8 cellular contexts compared by ENCODE assay signal in the genomic region with DNA sequence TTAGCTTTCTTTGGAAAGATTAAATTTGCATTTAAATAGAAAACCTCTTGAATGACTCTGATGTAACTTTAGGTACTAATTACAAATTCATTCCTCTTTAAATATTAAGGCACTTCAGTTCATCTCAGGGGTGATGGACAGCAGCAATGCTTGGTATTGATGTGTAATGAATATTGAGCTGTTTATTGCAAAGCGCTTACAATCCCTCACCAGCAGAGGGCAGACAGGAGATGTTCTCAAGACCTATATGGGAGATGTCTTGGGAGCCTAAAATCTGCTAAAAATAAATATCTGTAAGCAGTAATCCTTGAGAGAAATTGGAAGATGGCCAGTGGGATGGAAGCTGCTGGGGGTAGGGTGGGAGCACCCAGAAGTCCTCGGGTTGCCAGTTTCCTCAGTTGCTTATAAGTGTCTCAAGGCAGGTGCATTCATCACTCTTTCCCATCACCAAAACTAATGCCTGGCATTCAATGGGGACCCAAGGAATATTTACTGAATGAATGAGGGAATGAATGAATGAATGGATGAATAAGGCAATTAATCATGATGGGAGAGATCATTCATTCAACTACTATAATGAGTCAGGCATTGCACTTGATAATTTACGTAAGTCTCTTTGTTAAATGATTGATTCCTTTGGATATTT. TPM values are rescaled to one million over a fixed set of nuclear protein-coding genes. Genes with fewer than 3 reads are reported as not detected.
DNase-seq lines count a peak whose midpoint lies in the region; ATAC-seq, FAIRE-seq and TF ChIP-seq lines count a peak whose summit lies in the region.

No MANE protein-coding gene starts in this region.

- no peak for ATAC-seq in GM21825 (IDR thresholded peaks at IDR 0.05; ENCODE audit: unreplicated experiment)

- no peak overlapping the region for H3K9ac ChIP-seq in astrocyte (ENCODE audit: low read length)

- no peaks in the 10 kb centered on the region for H3K36me3 Mint-ChIP-seq in T-helper 2 cell treated with Interferon-gamma antibody and Interleukin-4, amounts not matched to agents 5 μg/mL and 100 μg/mL, for 36 hours (ENCODE audit: low read depth)
- no peaks in the 10 kb centered on the region for H3K36me3 Mint-ChIP-seq in astrocyte (ENCODE audit: low read depth, unreplicated experiment)

- no peaks in the 10 kb centered on the region for H4K20me1 ChIP-seq in astrocyte (ENCODE audit: insufficient read depth, low read length)

- no peaks in the 10 kb centered on the region for H3K79me2 ChIP-seq in astrocyte (ENCODE audit: insufficient read depth, low read length)

- no peaks in the 10 kb centered on the region for H3K9me3 Mint-ChIP-seq in T-helper 2 cell treated with Interferon-gamma antibody and Interleukin-4, amounts not matched to agents 5 μg/mL and 100 μg/mL, for 36 hours
- H3K9me3 Mint-ChIP-seq in astrocyte (ENCODE audit: unreplicated experiment): no peaks in the 10 kb centered on the region

- DNase-seq in GDM1 (lab: John Stamatoyannopoulos, UW) (peak; percentile 13), NCI-H1105 (lab: John Stamatoyannopoulos, UW) (peak; percentile 57), astrocyte (ENCODE audit: low read depth) (no peak), iPS-NIHi7 (ENCODE audit: extremely low spot score) (peak; percentile 39), cortex of kidney (lab: John Stamatoyannopoulos, UW) (no peak)
- peak; percentile 27 for DNase-seq in T-helper 2 cell treated with Interferon-gamma antibody and Interleukin-4, amounts not matched to agents 5 μg/mL and 100 μg/mL, for 36 hours (ENCODE audit: low spot score)
- peak; percentile 36 to 45 (median 42) for DNase-seq in stimulated activated CD4-positive, alpha-beta T cell treated with anti-CD3 and anti-CD28 coated beads, Interleukin-1b, Interleukin-23, amount 100 ng/mL, for 24 hours (ENCODE audit: low read depth in 4 of 4, low spot score in 1 of 4)

- H2AFZ ChIP-seq in astrocyte (ENCODE audit: low read depth, low read length): no peak overlapping the region

- peaks cover 19% of the 10 kb centered on the region for H3K4me1 ChIP-seq in astrocyte (ENCODE audit: insufficient read depth, low read length)

- FAIRE-seq in astrocyte (lab: Jason Lieb, UNC): no peak

- no peaks in the 10 kb centered on the region for H3K9me3 ChIP-seq in astrocyte (ENCODE audit: insufficient read depth, low read depth, low read length)

- no peaks in the 10 kb centered on the region for H3K4me1 Mint-ChIP-seq in T-helper 2 cell treated with Interferon-gamma antibody and Interleukin-4, amounts not matched to agents 5 μg/mL and 100 μg/mL, for 36 hours (ENCODE audit: low read depth)
- peaks cover 17% of the 10 kb centered on the region for H3K4me1 Mint-ChIP-seq in astrocyte (ENCODE audit: low read depth, unreplicated experiment)

- no peak overlapping the region for H3K4me2 ChIP-seq in astrocyte (ENCODE audit: low read length)

- no peak overlapping the region for H3K27ac ChIP-seq in astrocyte (ENCODE audit: low read depth, low read length)

- peaks cover 2% of the 10 kb centered on the region for H3K27me3 ChIP-seq in astrocyte (ENCODE audit: insufficient read depth, low read length)

- TF ChIP-seq CTCF in astrocyte (IDR thresholded peaks at IDR 0.05; ENCODE audit: insufficient read depth, low read depth, low read length): peak; percentile 98

- H3K36me3 ChIP-seq in astrocyte (ENCODE audit: insufficient read depth, low read length): no peaks in the 10 kb centered on the region

- H3K27ac Mint-ChIP-seq in T-helper 2 cell treated with Interferon-gamma antibody and Interleukin-4, amounts not matched to agents 5 μg/mL and 100 μg/mL, for 36 hours: no peak overlapping the region
- H3K27ac Mint-ChIP-seq in astrocyte (ENCODE audit: unreplicated experiment): no peak overlapping the region

- no peak overlapping the region for H3K4me3 Mint-ChIP-seq in T-helper 2 cell treated with Interferon-gamma antibody and Interleukin-4, amounts not matched to agents 5 μg/mL and 100 μg/mL, for 36 hours
- no peak overlapping the region for H3K4me3 Mint-ChIP-seq in astrocyte (ENCODE audit: unreplicated experiment)

- peaks cover 31% of the 10 kb centered on the region for H3K27me3 Mint-ChIP-seq in T-helper 2 cell treated with Interferon-gamma antibody and Interleukin-4, amounts not matched to agents 5 μg/mL and 100 μg/mL, for 36 hours (ENCODE audit: low read depth)
- peaks cover 5% of the 10 kb centered on the region for H3K27me3 Mint-ChIP-seq in astrocyte (ENCODE audit: low read depth, unreplicated experiment)

- H3K4me3 ChIP-seq in astrocyte (ENCODE audit: insufficient read depth, low read depth, low read length): no peak overlapping the region

RNA-seq across cellular contexts. Expression of gene KLHDC8A, which starts 2.3 kb away (rescaled TPM):
- total RNA-seq in astrocyte: 0.39 and 0.50 TPM in 2 replicates

RNA-seq across cellular contexts. Expression of gene NUAK2, which starts 32.8 kb away (rescaled TPM):
- 35.3 and 49.4 TPM in 2 replicates for total RNA-seq in astrocyte

Comparison
In these comparisons a context has a peak if more than half of its experiments do, and no peak if none do; other contexts are left out.
1. DNase-seq: peak in GDM1 (single experiment), NCI-H1105 (single experiment), T-helper 2 cell treated with Interferon-gamma antibody and Interleukin-4, amounts not matched to agents 5 μg/mL and 100 μg/mL, for 36 hours (single experiment), iPS-NIHi7 (single experiment) and stimulated activated CD4-positive, alpha-beta T cell treated with anti-CD3 and anti-CD28 coated beads, Interleukin-1b, Interleukin-23, amount 100 ng/mL, for 24 hours (4 of 4); none in astrocyte (single experiment) and cortex of kidney (single experiment).